ENCODE assay signal across 13 cellular contexts in the genomic region with DNA sequence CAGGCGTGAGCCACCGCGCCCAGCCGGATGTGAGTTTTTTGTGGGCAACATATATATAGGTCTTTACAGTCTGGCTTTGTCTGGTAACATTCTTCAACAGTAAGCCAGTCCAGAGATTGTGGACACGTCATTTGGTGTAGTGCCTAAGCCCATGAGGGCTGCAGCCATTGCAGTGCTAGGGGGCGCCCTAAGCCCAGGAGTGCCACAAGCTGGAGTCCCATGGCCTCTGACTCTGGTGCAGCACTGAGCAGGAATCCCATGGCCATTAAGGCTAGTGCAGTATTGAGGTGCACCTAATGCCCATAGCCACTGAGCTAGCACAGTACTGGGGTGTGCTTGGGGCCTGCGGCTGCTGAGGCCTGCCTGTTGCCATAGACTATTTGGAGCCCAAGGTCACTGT.
DNase-seq lines count a peak whose midpoint lies in the region; TF ChIP-seq lines count a peak whose summit lies in the region.
"Had no signal": no experiment of that assay in that cellular context is flagged by ENCODE, and none has a peak within 500 bp of the region (broad histone marks: within the 10 kb centered on the region; RNA-seq: fewer than 3 reads in every experiment).

No MANE protein-coding gene starts in this region.

- no peaks in the 10 kb centered on the region for H3K27me3 ChIP-seq in transverse colon
- H3K27me3 ChIP-seq: BLaER1 treated with 17β-estradiol and CSF1 and Interleukin-3, amounts not matched to agents 10 nM and 100 nM had no signal

- intact Hi-C loops in transverse colon (cut with DNase I; ENCODE audit: low total_unique reads): no loop called here

- H3K4me3 Mint-ChIP-seq in endothelial cell (ENCODE audit: unreplicated experiment): no peak overlapping the region

- H3K4me1 Mint-ChIP-seq in endothelial cell (ENCODE audit: unreplicated experiment): no peaks in the 10 kb centered on the region

- H3K9me3 Mint-ChIP-seq in endothelial cell (ENCODE audit: unreplicated experiment): peaks cover 4% of the 10 kb centered on the region

- no peak overlapping the region for H3K27ac Mint-ChIP-seq in endothelial cell (ENCODE audit: unreplicated experiment)

- no peaks in the 10 kb centered on the region for H3K36me3 Mint-ChIP-seq in endothelial cell (ENCODE audit: low read depth, unreplicated experiment)

- TF ChIP-seq CTCF in endothelial cell (IDR thresholded peaks at IDR 0.05; ENCODE audit: unreplicated experiment): peak; percentile 16
- TF ChIP-seq CTCF in transverse colon (IDR thresholded peaks at IDR 0.05): no peak

- no peak for TF ChIP-seq EP300 in transverse colon (IDR thresholded peaks at IDR 0.05; ENCODE audit: low read depth)

- no peak overlapping the region for H3K27ac ChIP-seq in transverse colon
- H3K27ac ChIP-seq: BLaER1 treated with 17β-estradiol and CSF1 and Interleukin-3, amounts not matched to agents 10 nM and 100 nM; SK-N-MC had no signal

- H3K36me3 ChIP-seq in transverse colon: no peaks in the 10 kb centered on the region
- H3K36me3 ChIP-seq: BLaER1 treated with 17β-estradiol and CSF1 and Interleukin-3, amounts not matched to agents 10 nM and 100 nM had no signal

- no peaks in the 10 kb centered on the region for H3K4me1 ChIP-seq in transverse colon
- H3K4me1 ChIP-seq: BLaER1 treated with 17β-estradiol and CSF1 and Interleukin-3, amounts not matched to agents 10 nM and 100 nM had no signal

- H3K9me3 ChIP-seq in transverse colon: no peaks in the 10 kb centered on the region

- in situ Hi-C loops in transverse colon (cut with MboI; ENCODE audit: low pct_ligation_motif_present in 1 of 4, low pct_unique_long_range_greater_than_20kb in 1 of 4, low sequenced_read_pairs in 3 of 4): no loop called here

- TF ChIP-seq POLR2A in transverse colon (IDR thresholded peaks at IDR 0.05): no peak

- 81% methylated on average over 7 of the region's 7 CpGs; no CpG with 5 or more reads in 1 of the 2 donors for WGBS in transverse colon (ENCODE audit: low coverage in 1 of 2), 2 donors

- DNase-seq in stimulated activated CD4-positive, alpha-beta T cell treated with anti-CD3 and anti-CD28 coated beads, Interleukin-4, amount 100 ng/mL, for 1 hour: peak; percentile 1
- DNase-seq in stimulated activated CD4-positive, alpha-beta T cell treated with anti-CD3 and anti-CD28 coated beads, Interleukin-4, amount 100 ng/mL, for 4 hours: no peak
- DNase-seq in NCI-H69 (lab: John Stamatoyannopoulos, UW) (peak; percentile 11), endothelial cell (ENCODE audit: low spot score) (peak; percentile 58), transverse colon (no peak), glomerular visceral epithelial cell (ENCODE audit: extremely low spot score) (no peak), NCI-H2196 treated with DMSO at 0.1 percent for 48 hours (lab: John Stamatoyannopoulos, UW; ENCODE audit: unreplicated experiment) (no peak)
- no peak for DNase-seq in stimulated activated naive CD4-positive, alpha-beta T cell treated with Interleukin-2 at 50 U/mL for 16 hours (lab: John Stamatoyannopoulos, UW)
- DNase-seq: dermis blood vessel endothelial cell; NCI-H510A; stimulated activated naive CD4-positive, alpha-beta T cell had no signal

- H3K4me3 ChIP-seq in transverse colon: no peak overlapping the region
- H3K4me3 ChIP-seq: BLaER1 treated with 17β-estradiol and CSF1 and Interleukin-3, amounts not matched to agents 10 nM and 100 nM; SK-N-MC had no signal

- peaks cover 1% of the 10 kb centered on the region for H3K27me3 Mint-ChIP-seq in endothelial cell (ENCODE audit: unreplicated experiment)

Comparison
In these comparisons a context has a peak if more than half of its experiments do, and no peak if none do; other contexts are left out.
1. DNase-seq: peak in stimulated activated CD4-positive, alpha-beta T cell treated with anti-CD3 and anti-CD28 coated beads, Interleukin-4, amount 100 ng/mL, for 1 hour (single experiment), NCI-H69 (single experiment) and endothelial cell (single experiment); none in stimulated activated CD4-positive, alpha-beta T cell treated with anti-CD3 and anti-CD28 coated beads, Interleukin-4, amount 100 ng/mL, for 4 hours (0 of 2), transverse colon (single experiment), stimulated activated naive CD4-positive, alpha-beta T cell treated with Interleukin-2 at 50 U/mL for 16 hours (single experiment), glomerular visceral epithelial cell (single experiment) and NCI-H2196 treated with DMSO at 0.1 percent for 48 hours (single experiment).